ENCODE assay signal across 1 cellular context in genomic region chr9:35814106-35814840, GRCh38.
TF ChIP-seq lines count a peak whose summit lies in the region.

No MANE protein-coding gene starts in this region.

TF ChIP-seq in K562, 482 proteins besides CTCF, POLR2A, EP300 and RAD21 (continued from another document and continues in another):
- TF ChIP-seq RREB1 (CRISPR knock-in tag; IDR thresholded peaks at IDR 0.05), result no peak
- TF ChIP-seq RBBP5 (IDR thresholded peaks at IDR 0.05; ENCODE audit: borderline replicate concordance, insufficient read depth, low read length, poor library complexity, severe bottlenecking), result peak; percentile 55
- TF ChIP-seq ZNF589 (CRISPR knock-in tag; IDR thresholded peaks at IDR 0.05; ENCODE audit: low read depth), result no peak
- TF ChIP-seq NFXL1 (CRISPR knock-in tag; IDR thresholded peaks at IDR 0.05), result no peak
- no peak; the same call in 1 of the 2 replicates for TF ChIP-seq CBX1 (IDR thresholded peaks at IDR 0.05; ENCODE audit: low read depth)
- TF ChIP-seq ATF2 (CRISPR knock-in tag; IDR thresholded peaks at IDR 0.05), result no peak
- TF ChIP-seq ZNF699 (CRISPR knock-in tag; IDR thresholded peaks at IDR 0.05; ENCODE audit: insufficient replicate concordance), result no peak
- no peak for TF ChIP-seq SMARCC2 (IDR thresholded peaks at IDR 0.05; ENCODE audit: low read depth)
- TF ChIP-seq RBM14 (IDR thresholded peaks at IDR 0.05; ENCODE audit: borderline replicate concordance, insufficient read depth, low read depth, low read length), result no peak
- no peak for TF ChIP-seq MCM7 (IDR thresholded peaks at IDR 0.05)
- TF ChIP-seq TCFL5 (CRISPR knock-in tag; conservative IDR thresholded peaks at IDR 0.05), result no peak
- no peak for TF ChIP-seq HOXB6 (CRISPR knock-in tag; IDR thresholded peaks at IDR 0.05; ENCODE audit: borderline replicate concordance)
- no peak for TF ChIP-seq PTBP1 (IDR thresholded peaks at IDR 0.05; ENCODE audit: low read depth, low read length)
- no peak for TF ChIP-seq MITF (IDR thresholded peaks at IDR 0.05)
- TF ChIP-seq MECOM (CRISPR knock-in tag; IDR thresholded peaks at IDR 0.05), result no peak
- TF ChIP-seq PHB2 (IDR thresholded peaks at IDR 0.05; ENCODE audit: low read depth), result no peak
- no peak for TF ChIP-seq NFE2 (IDR thresholded peaks at IDR 0.05; ENCODE audit: low read depth)
- no peak for TF ChIP-seq HIVEP1 (CRISPR knock-in tag; IDR thresholded peaks at IDR 0.05)
- no peak for TF ChIP-seq SMAD3 (CRISPR knock-in tag; conservative IDR thresholded peaks at IDR 0.05)
- TF ChIP-seq MAFK (IDR thresholded peaks at IDR 0.05; ENCODE audit: low read length), result no peak
- 0 out of 2 replicates have a peak, but pooled peaks have one; percentile 62 for TF ChIP-seq ZBTB49 (CRISPR knock-in tag; IDR thresholded peaks at IDR 0.05; ENCODE audit: borderline replicate concordance)
- TF ChIP-seq SMARCE1 (IDR thresholded peaks at IDR 0.05), result 0 out of 2 replicates have a peak, but pooled peaks have one; percentile 32
- TF ChIP-seq ZNF551 (CRISPR knock-in tag; IDR thresholded peaks at IDR 0.05), result no peak
- no peak for TF ChIP-seq ZKSCAN1 (IDR thresholded peaks at IDR 0.05; ENCODE audit: low read depth, low read length)
- TF ChIP-seq CREB3L1 (IDR thresholded peaks at IDR 0.05; ENCODE audit: borderline replicate concordance, low read depth), result no peak
- TF ChIP-seq ZNF354B (CRISPR knock-in tag; IDR thresholded peaks at IDR 0.05), result no peak
- no peak for TF ChIP-seq ZBTB5 (IDR thresholded peaks at IDR 0.05)
- no peak for TF ChIP-seq ELK3 (CRISPR knock-in tag; IDR thresholded peaks at IDR 0.05)
- no peak for TF ChIP-seq CBX2 (IDR thresholded peaks at IDR 0.05; ENCODE audit: insufficient read depth, low read length, poor library complexity, severe bottlenecking)
- no peak for TF ChIP-seq ZNF217 (CRISPR knock-in tag; IDR thresholded peaks at IDR 0.05)
- TF ChIP-seq RBM15 (IDR thresholded peaks at IDR 0.05; ENCODE audit: insufficient read depth, low read length), result no peak
- TF ChIP-seq SIX5 (IDR thresholded peaks at IDR 0.05; ENCODE audit: borderline replicate concordance in 1 of 2, insufficient read depth in 1 of 2, low read depth in 1 of 2, low read length in 2 of 2), result no peak
- peak; percentile 60 for TF ChIP-seq CEBPB (tag; IDR thresholded peaks at IDR 0.05)
- no peak for TF ChIP-seq ZNF41 (CRISPR knock-in tag; conservative IDR thresholded peaks at IDR 0.05)
- TF ChIP-seq ZFP91 (CRISPR knock-in tag; IDR thresholded peaks at IDR 0.05), result no peak
- TF ChIP-seq PRPF4 (IDR thresholded peaks at IDR 0.05; ENCODE audit: insufficient read depth, low read depth, low read length, poor library complexity, severe bottlenecking), result no peak
- TF ChIP-seq CHD1 (IDR thresholded peaks at IDR 0.05; ENCODE audit: low read length), result peak; percentile 92
- no peak for TF ChIP-seq DMBX1 (CRISPR knock-in tag; IDR thresholded peaks at IDR 0.05; ENCODE audit: borderline replicate concordance)
- no peak for TF ChIP-seq FOS (IDR thresholded peaks at IDR 0.05; ENCODE audit: extremely low read depth, insufficient read length)
- no peak for TF ChIP-seq SRSF1 (IDR thresholded peaks at IDR 0.05; ENCODE audit: low read depth, low read length)
- TF ChIP-seq FOSL1 (tag; conservative IDR thresholded peaks at IDR 0.05), result peak; percentile 33; the same call in 1 of the 2 replicates
- no peak for TF ChIP-seq MCM3 (IDR thresholded peaks at IDR 0.05)
- TF ChIP-seq SNAPC5 (CRISPR knock-in tag; IDR thresholded peaks at IDR 0.05), result no peak
- TF ChIP-seq PTRF (tag; IDR thresholded peaks at IDR 0.05), result no peak
- peak; percentile 5; the same call in 1 of the 2 replicates for TF ChIP-seq POLR2H (tag; IDR thresholded peaks at IDR 0.05; ENCODE audit: low read depth)
- no peak for TF ChIP-seq PCBP1 (IDR thresholded peaks at IDR 0.05; ENCODE audit: low read depth, low read length, poor library complexity, severe bottlenecking)
- 0 out of 2 replicates have a peak, but pooled peaks have one; percentile 32 for TF ChIP-seq ELF2 (CRISPR knock-in tag; IDR thresholded peaks at IDR 0.05)
- TF ChIP-seq ZNF512 (tag; IDR thresholded peaks at IDR 0.05), result no peak
- TF ChIP-seq EWSR1 (IDR thresholded peaks at IDR 0.05; ENCODE audit: borderline replicate concordance, low read depth, partially characterized antibody), result no peak
